ENCODE assay signal across 22 cellular contexts in genomic region chrX:850471-850916, GRCh38.
A peak's percentile ranks its signal among the peaks of the same experiment; 100 is the strongest.
DNase-seq lines count a peak whose midpoint lies in the region; ATAC-seq and TF ChIP-seq lines count a peak whose summit lies in the region.
"Had no signal": no experiment of that assay in that cellular context is flagged by ENCODE, and none has a peak within 500 bp of the region (broad histone marks: within the 10 kb centered on the region; RNA-seq: fewer than 3 reads in every experiment).

No MANE protein-coding gene starts in this region.

- ATAC-seq in activated CD4-positive, alpha-beta T cell treated with anti-CD3 and anti-CD28 coated beads for 36 hours = no peak

- intact Hi-C loops in activated CD4-positive, alpha-beta T cell treated with anti-CD3 and anti-CD28 coated beads, Interleukin-2, amount 10 ng/mL, durations not matched to agents 24 days and 14 days (cut with micrococcal nuclease) = no loop called here
- intact Hi-C loops in activated CD4-positive, alpha-beta T cell treated with anti-CD3 and anti-CD28 coated beads for 36 hours (cut with DNase I, micrococcal nuclease) = no loop called here

- CTCF ChIA-PET in activated CD4-positive, alpha-beta T cell treated with anti-CD3 and anti-CD28 coated beads for 36 hours (lab: Charles Lee) = no interaction called here

- no peaks in the 10 kb centered on the region for H3K36me3 Mint-ChIP-seq in activated CD4-positive, alpha-beta T cell treated with anti-CD3 and anti-CD28 coated beads, Interleukin-2, amount 10 ng/mL, durations not matched to agents 24 days and 14 days (ENCODE audit: low read depth)
- H3K36me3 Mint-ChIP-seq in activated CD4-positive, alpha-beta T cell treated with anti-CD3 and anti-CD28 coated beads for 36 hours (ENCODE audit: low read depth) = no peaks in the 10 kb centered on the region
- H3K36me3 Mint-ChIP-seq in osteocyte (ENCODE audit: unreplicated experiment) = no peaks in the 10 kb centered on the region

- H3K9me3 Mint-ChIP-seq in activated CD4-positive, alpha-beta T cell treated with anti-CD3 and anti-CD28 coated beads, Interleukin-2, amount 10 ng/mL, durations not matched to agents 24 days and 14 days = no peaks in the 10 kb centered on the region
- H3K9me3 Mint-ChIP-seq in activated CD4-positive, alpha-beta T cell treated with anti-CD3 and anti-CD28 coated beads for 36 hours (ENCODE audit: low read depth) = peaks cover 2% of the 10 kb centered on the region
- H3K9me3 Mint-ChIP-seq in osteocyte (ENCODE audit: unreplicated experiment) = no peaks in the 10 kb centered on the region

- TF ChIP-seq CTCF in osteocyte (IDR thresholded peaks at IDR 0.05) (no peak), coronary artery (IDR thresholded peaks at IDR 0.05) (no peak)

- DNase-seq in activated CD4-positive, alpha-beta T cell treated with anti-CD3 and anti-CD28 coated beads, Interleukin-2, amount 10 ng/mL, durations not matched to agents 24 days and 14 days = peak; percentile 42
- DNase-seq in activated CD4-positive, alpha-beta T cell treated with anti-CD3 and anti-CD28 coated beads for 36 hours = no peak
- peak; percentile 53 for DNase-seq in SW480 (ENCODE audit: low spot score)
- DNase-seq in osteocyte (ENCODE audit: extremely low spot score, unreplicated experiment) = peak; percentile 71
- DNase-seq in OCI-M2 (lab: John Stamatoyannopoulos, UW; ENCODE audit: unreplicated experiment) = no peak
- no peak for DNase-seq in coronary artery (ENCODE audit: low spot score)
- no peak for DNase-seq in KBM-7
- DNase-seq: activated CD4-positive, alpha-beta T cell treated with anti-CD3 and anti-CD28 coated beads for 1 hour; aorta; BE2C; COR-L47; effector memory CD4-positive, alpha-beta T cell; HCEC 1CT; NCI-H1436; NCI-H2171 treated with DMSO at 0.1 percent for 48 hours; NCI-H69; stimulated activated CD4-positive, alpha-beta T cell treated with anti-CD3 and anti-CD28 coated beads, Interleukin-4, amount 100 ng/mL, for 24 hours; T1000; upper lobe of left lung had no signal

- H3K27ac Mint-ChIP-seq in activated CD4-positive, alpha-beta T cell treated with anti-CD3 and anti-CD28 coated beads, Interleukin-2, amount 10 ng/mL, durations not matched to agents 24 days and 14 days = no peak overlapping the region
- no peak overlapping the region for H3K27ac Mint-ChIP-seq in activated CD4-positive, alpha-beta T cell treated with anti-CD3 and anti-CD28 coated beads for 36 hours
- H3K27ac Mint-ChIP-seq in osteocyte (ENCODE audit: unreplicated experiment) = no peak overlapping the region

- no peaks in the 10 kb centered on the region for H3K4me1 Mint-ChIP-seq in activated CD4-positive, alpha-beta T cell treated with anti-CD3 and anti-CD28 coated beads, Interleukin-2, amount 10 ng/mL, durations not matched to agents 24 days and 14 days
- peaks cover 8% of the 10 kb centered on the region for H3K4me1 Mint-ChIP-seq in activated CD4-positive, alpha-beta T cell treated with anti-CD3 and anti-CD28 coated beads for 36 hours
- peaks cover 9% of the 10 kb centered on the region for H3K4me1 Mint-ChIP-seq in osteocyte (ENCODE audit: unreplicated experiment)

- POLR2A ChIA-PET in activated CD4-positive, alpha-beta T cell treated with anti-CD3 and anti-CD28 coated beads for 36 hours (lab: Charles Lee) = no interaction called here

- no peaks in the 10 kb centered on the region for H3K27me3 ChIP-seq in iPS-20b (ENCODE audit: insufficient read depth, low read length)
- H3K27me3 ChIP-seq: BE2C, upper lobe of left lung had no signal

- no peaks in the 10 kb centered on the region for H3K9me3 ChIP-seq in iPS-20b (ENCODE audit: insufficient read depth, low read depth, low read length)
- H3K9me3 ChIP-seq: BE2C, neutrophil, upper lobe of left lung had no signal

- H3K4me3 ChIP-seq in iPS-20b (ENCODE audit: low read length) (peak overlapping the region; percentile 14; the same call in 1 of the 2 replicates), coronary artery (no peak overlapping the region)
- H3K4me3 ChIP-seq: upper lobe of left lung had no signal

- no peaks in the 10 kb centered on the region for H3K27me3 Mint-ChIP-seq in activated CD4-positive, alpha-beta T cell treated with anti-CD3 and anti-CD28 coated beads, Interleukin-2, amount 10 ng/mL, durations not matched to agents 24 days and 14 days
- H3K27me3 Mint-ChIP-seq in activated CD4-positive, alpha-beta T cell treated with anti-CD3 and anti-CD28 coated beads for 36 hours = peaks cover 8% of the 10 kb centered on the region
- H3K27me3 Mint-ChIP-seq in osteocyte (ENCODE audit: unreplicated experiment) = peaks cover 6% of the 10 kb centered on the region

- no peaks in the 10 kb centered on the region for H3K4me1 ChIP-seq in iPS-20b (ENCODE audit: insufficient read depth, low read length)
- H3K4me1 ChIP-seq: BE2C, upper lobe of left lung had no signal

- no peaks in the 10 kb centered on the region for H3K36me3 ChIP-seq in iPS-20b (ENCODE audit: insufficient read depth, low read depth, low read length)
- H3K36me3 ChIP-seq: BE2C, neutrophil, upper lobe of left lung had no signal

- in situ Hi-C loops in KBM-7 (cut with MboI; ENCODE audit: low pct_unique_long_range_greater_than_20kb, low sequenced_read_pairs) = no loop called here

- H3K4me3 Mint-ChIP-seq in activated CD4-positive, alpha-beta T cell treated with anti-CD3 and anti-CD28 coated beads, Interleukin-2, amount 10 ng/mL, durations not matched to agents 24 days and 14 days = no peak overlapping the region
- H3K4me3 Mint-ChIP-seq in activated CD4-positive, alpha-beta T cell treated with anti-CD3 and anti-CD28 coated beads for 36 hours = no peak overlapping the region
- no peak overlapping the region for H3K4me3 Mint-ChIP-seq in osteocyte (ENCODE audit: unreplicated experiment)

- H3K27ac ChIP-seq in iPS-20b (ENCODE audit: low read length) (no peak overlapping the region), coronary artery (no peak overlapping the region)
- H3K27ac ChIP-seq: 22Rv1, neutrophil, upper lobe of left lung had no signal

- no peak overlapping the region; the same call in 1 of the 2 replicates for H3K9ac ChIP-seq in iPS-20b (ENCODE audit: low read depth, low read length)

Comparison
In these comparisons a context has a peak if more than half of its experiments do, and no peak if none do; other contexts are left out.
1. DNase-seq: peak in activated CD4-positive, alpha-beta T cell treated with anti-CD3 and anti-CD28 coated beads, Interleukin-2, amount 10 ng/mL, durations not matched to agents 24 days and 14 days (single experiment), SW480 (single experiment) and osteocyte (single experiment); none in activated CD4-positive, alpha-beta T cell treated with anti-CD3 and anti-CD28 coated beads for 36 hours (single experiment), OCI-M2 (single experiment), coronary artery (single experiment) and KBM-7 (single experiment).